ENCODE assay signal across 8 cellular contexts in the genomic region with DNA sequence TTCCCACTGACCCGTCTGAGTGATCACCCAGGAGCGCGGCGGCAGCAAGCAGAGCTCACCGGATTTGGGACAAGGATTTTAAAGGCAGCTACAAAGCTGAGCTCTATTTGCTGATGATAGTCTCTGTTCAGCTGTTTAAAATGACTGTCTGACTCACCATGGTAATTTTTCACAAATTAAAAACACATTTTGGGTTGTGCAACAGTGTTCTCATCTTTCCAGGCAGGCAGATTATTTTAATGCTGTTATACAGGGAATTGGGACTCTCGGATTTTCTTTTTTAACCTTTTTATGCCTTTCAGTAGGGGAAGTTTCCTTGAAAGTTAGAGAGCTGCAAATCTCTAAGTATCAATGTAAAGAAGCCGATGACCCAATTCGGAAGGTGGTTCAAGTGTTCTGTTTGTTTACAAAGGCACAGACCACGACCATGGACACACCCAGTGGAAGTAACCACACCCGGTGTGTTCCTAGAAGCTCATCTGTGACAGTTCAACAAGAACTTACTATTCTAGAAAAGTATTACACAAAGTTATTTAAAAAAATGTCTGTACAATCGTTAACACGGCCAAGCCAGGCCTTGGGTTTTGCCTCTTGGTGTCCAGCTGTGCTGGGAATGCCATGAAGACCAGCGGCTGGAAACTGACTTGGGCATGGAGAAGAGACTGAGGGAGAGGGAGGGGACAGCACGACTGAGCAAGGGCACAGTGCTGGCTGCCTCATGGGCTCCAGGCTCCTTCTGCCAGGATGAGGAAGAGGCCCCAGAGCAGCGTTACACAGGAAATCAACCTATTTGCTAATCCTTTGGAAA. TPM values are rescaled to one million over a fixed set of nuclear protein-coding genes. Genes with fewer than 3 reads are reported as not detected.
DNase-seq lines count a peak whose midpoint lies in the region; ATAC-seq and TF ChIP-seq lines count a peak whose summit lies in the region.
"Not testable (repeated sequence)": the region's sequence is repeated elsewhere in the genome, so short reads cannot be mapped to it uniquely, and the experiment has no call there.

No MANE protein-coding gene starts in this region.

- H3K56ac ChIP-seq in IMR-90 (ENCODE audit: extremely low read depth, insufficient read depth, low read length), result not testable (repeated sequence)

- H3K14ac ChIP-seq in IMR-90 (replicated peaks; ENCODE audit: low read depth, low read length), result peak overlapping the region; percentile 31; the same call in 1 of the 2 replicates

- peaks cover 13% of the 10 kb centered on the region for H3K4me1 ChIP-seq in CD4-positive, CD25-positive, alpha-beta regulatory T cell (ENCODE audit: control insufficient read depth, insufficient read depth, low read length, poor library complexity, severe bottlenecking)
- not testable (repeated sequence) for H3K4me1 ChIP-seq in IMR-90 (ENCODE audit: control insufficient read depth, insufficient read depth, low read length)
- H3K4me1 ChIP-seq in upper lobe of left lung, result peaks cover 0 to 12% (median 4%) of the 10 kb centered on the region in 4 donors

- H2BK5ac ChIP-seq in IMR-90 (ENCODE audit: low read depth, low read length, poor library complexity, severe bottlenecking), result peak overlapping the region; percentile 87

- H3K27me3 ChIP-seq in CD4-positive, CD25-positive, alpha-beta regulatory T cell (ENCODE audit: control insufficient read depth, insufficient read depth, low read length); IMR-90 (ENCODE audit: control insufficient read depth, insufficient read depth, low read length); upper lobe of left lung: not testable (repeated sequence)

- H3K36me3 ChIP-seq in CD4-positive, CD25-positive, alpha-beta regulatory T cell (ENCODE audit: control insufficient read depth, insufficient read depth, low read length), result peaks cover 23% of the 10 kb centered on the region
- peaks cover 18% of the 10 kb centered on the region for H3K36me3 ChIP-seq in IMR-90 (ENCODE audit: control insufficient read depth, insufficient read depth, low read length)
- H3K36me3 ChIP-seq in upper lobe of left lung, result peaks cover 8 to 27% (median 20%) of the 10 kb centered on the region in 4 donors

- H2AFZ ChIP-seq in IMR-90 (replicated peaks; ENCODE audit: low read length, poor library complexity), result not testable (repeated sequence)

- dilution Hi-C loops in IMR-90 (cut with HindIII; ENCODE audit: low sequenced_read_pairs, unreplicated experiment), result not testable (repeated sequence)

- H3K4me2 ChIP-seq in IMR-90 (ENCODE audit: low read depth, low read length), result peak overlapping the region; percentile 87

- H4K20me1 ChIP-seq in IMR-90 (ENCODE audit: insufficient read depth, low read length), result not testable (repeated sequence)

- not testable (repeated sequence) for H3K9me3 ChIP-seq in CD4-positive, CD25-positive, alpha-beta regulatory T cell (ENCODE audit: control insufficient read depth in 2 of 2, low read length in 2 of 2); IMR-90 (ENCODE audit: control insufficient read depth, insufficient read depth, low read length); upper lobe of left lung

- peak; percentile 48 to 58 for ATAC-seq in CD4-positive, CD25-positive, alpha-beta regulatory T cell (ENCODE audit: low read depth in 2 of 2)
- peak; percentile 25 for ATAC-seq in IMR-90 (ENCODE audit: low read depth)
- ATAC-seq in SK-N-SH treated with all-trans-retinoic acid at 6 μM for 48 hours, result peak; percentile 36
- not testable (repeated sequence) for ATAC-seq in naive thymus-derived CD8-positive, alpha-beta T cell
- ATAC-seq in upper lobe of left lung (ENCODE audit: low FRiP score in 2 of 2), result peak in 1 of 2 donors; percentile 52

- H4K91ac ChIP-seq in IMR-90 (ENCODE audit: insufficient read depth, low read depth, low read length), result peak overlapping the region; percentile 61; the same call in 1 of the 2 replicates

- not testable (repeated sequence) for H2AK5ac ChIP-seq in IMR-90 (ENCODE audit: low read depth, low read length)

- H4K8ac ChIP-seq in IMR-90 (ENCODE audit: low read depth in 2 of 2, low read length in 2 of 2), result peak overlapping the region in 1 of 2 experiments; percentile 63; a peak in 1 of 4 replicates

- not testable (repeated sequence) for BruUV-seq in IMR-90 (replicated peaks; lab: Mats Ljungman, UMichigan)

- in situ Hi-C loops in IMR-90 (cut with MboI; ENCODE audit: low sequenced_read_pairs), result not testable (repeated sequence)

- POLR2A ChIA-PET in IMR-90 (lab: Charles Lee; ENCODE audit: unreplicated experiment), result not testable (repeated sequence)
- POLR2A ChIA-PET in naive thymus-derived CD8-positive, alpha-beta T cell (lab: Charles Lee), result interaction anchor here (1.1 kb wide), 1 partner anchor 63 kb away, joined by 3 read pairs; no protein-coding TSS in a partner anchor

- H2AK9ac ChIP-seq in IMR-90 (replicated peaks; ENCODE audit: low read depth, low read length, poor library complexity), result not testable (repeated sequence)

- not testable (repeated sequence) for H3K23ac ChIP-seq in IMR-90 (ENCODE audit: low read depth, low read length)

- not testable (repeated sequence) for H2BK15ac ChIP-seq in IMR-90 (ENCODE audit: low read depth, low read length)

- H3K4ac ChIP-seq in IMR-90 (ENCODE audit: low read depth, low read length), result peak overlapping the region; percentile 31; the same call in 1 of the 2 replicates

- peak overlapping the region; percentile 67; the same call in 1 of the 2 replicates for H3K9ac ChIP-seq in IMR-90 (ENCODE audit: low read depth, low read length)

- peak overlapping the region; percentile 98 for H4K5ac ChIP-seq in IMR-90 (ENCODE audit: low read depth, low read length)

- TF ChIP-seq CTCF in IMR-90 (conservative IDR thresholded peaks at IDR 0.05; ENCODE audit: low read depth, low read length); fibroblast of the aortic adventitia (IDR thresholded peaks at IDR 0.05; ENCODE audit: insufficient read depth, low read length); upper lobe of left lung (IDR thresholded peaks at IDR 0.05): not testable (repeated sequence)

- peak overlapping the region; percentile 72; the same call in 1 of the 2 replicates for H2BK120ac ChIP-seq in IMR-90 (ENCODE audit: low read depth, low read length)

- peak overlapping the region; percentile 74 to 86 (median 79) for H3K4me3 Mint-ChIP-seq in CD4-positive, CD25-positive, alpha-beta regulatory T cell
- H3K4me3 Mint-ChIP-seq in naive thymus-derived CD8-positive, alpha-beta T cell, result peak overlapping the region in 6 of 10 donors; percentile 23 to 58 (median 34)

- TF ChIP-seq POLR2A in IMR-90 (IDR thresholded peaks at IDR 0.05; ENCODE audit: low read depth, low read length); upper lobe of left lung (IDR thresholded peaks at IDR 0.05): not testable (repeated sequence)

- H3K27ac Mint-ChIP-seq in CD4-positive, CD25-positive, alpha-beta regulatory T cell, result peak overlapping the region; percentile 94 to 100 (median 95)
- peak overlapping the region in 8 of 10 donors; percentile 31 to 92 (median 84) for H3K27ac Mint-ChIP-seq in naive thymus-derived CD8-positive, alpha-beta T cell

- peak overlapping the region; percentile 97 for H3K18ac ChIP-seq in IMR-90 (ENCODE audit: low read depth, low read length)

- not testable (repeated sequence) for H3K9me1 ChIP-seq in IMR-90 (ENCODE audit: insufficient read depth, low read length)

- not testable (repeated sequence) for H3K9me3 Mint-ChIP-seq in CD4-positive, CD25-positive, alpha-beta regulatory T cell; naive thymus-derived CD8-positive, alpha-beta T cell

- peak overlapping the region; percentile 64 for H3K4me3 ChIP-seq in CD4-positive, CD25-positive, alpha-beta regulatory T cell (ENCODE audit: low read depth, low read length)
- not testable (repeated sequence) for H3K4me3 ChIP-seq in IMR-90 (ENCODE audit: insufficient read depth, low read depth, low read length); fibroblast of the aortic adventitia (ENCODE audit: low read depth, low read length); upper lobe of left lung

- not testable (repeated sequence) for H3K27me3 Mint-ChIP-seq in CD4-positive, CD25-positive, alpha-beta regulatory T cell; naive thymus-derived CD8-positive, alpha-beta T cell

- DNase-seq in CD4-positive, CD25-positive, alpha-beta regulatory T cell, result peak in 2 of 3 donors; percentile 66 to 94
- DNase-seq in IMR-90 (peak; percentile 23), activated T-cell treated with anti-CD3 and anti-CD28 coated beads for 1 hour (ENCODE audit: low read depth) (peak; percentile 17), brain pericyte (ENCODE audit: low read depth, low spot score) (peak; percentile 18), fibroblast of the aortic adventitia (ENCODE audit: low read depth) (peak; percentile 84)
- DNase-seq in naive thymus-derived CD8-positive, alpha-beta T cell, result peak in 1 of 10 donors; percentile 27
- not testable (repeated sequence) for DNase-seq in upper lobe of left lung

- not testable (repeated sequence) for H2BK20ac ChIP-seq in IMR-90 (ENCODE audit: low read depth, low read length)

- WGBS in IMR-90 (ENCODE audit: extremely low coverage in 2 of 2, insufficient read length in 1 of 2), 2 experiments, result no CpG with 5 or more reads among the region's 15 CpGs
- 25 to 62% methylated on average over 5 to 11 of the region's 15 CpGs for WGBS in upper lobe of left lung, 2 donors

- peak overlapping the region; percentile 62 for H3K27ac ChIP-seq in CD4-positive, CD25-positive, alpha-beta regulatory T cell (ENCODE audit: insufficient read depth, low read length, poor library complexity, severe bottlenecking)
- H3K27ac ChIP-seq in IMR-90 (ENCODE audit: insufficient read depth, low read length), result peak overlapping the region; percentile 96
- H3K27ac ChIP-seq in upper lobe of left lung, result peak overlapping the region in 3 of 4 donors; percentile 59 to 79 (median 70)

- not testable (repeated sequence) for TF ChIP-seq RAD21 in IMR-90 (IDR thresholded peaks at IDR 0.05; ENCODE audit: low read length)

- intact Hi-C loops in IMR-90 (cut with micrococcal nuclease), result not testable (repeated sequence)

- not testable (repeated sequence) for H3K36me3 Mint-ChIP-seq in CD4-positive, CD25-positive, alpha-beta regulatory T cell
- peaks cover 0 to 27% (median 1%) of the 10 kb centered on the region in 3 donors for H3K36me3 Mint-ChIP-seq in naive thymus-derived CD8-positive, alpha-beta T cell

- peaks cover 7 to 26% (median 16%) of the 10 kb centered on the region in 4 donors for H3K4me1 Mint-ChIP-seq in CD4-positive, CD25-positive, alpha-beta regulatory T cell
- H3K4me1 Mint-ChIP-seq in naive thymus-derived CD8-positive, alpha-beta T cell, result peaks cover 0 to 13% (median 6%) of the 10 kb centered on the region in 4 donors

- TF ChIP-seq EP300 in upper lobe of left lung (IDR thresholded peaks at IDR 0.05), result not testable (repeated sequence)

- CTCF ChIA-PET in IMR-90 (lab: Yijun Ruan, JAX), result not testable (repeated sequence)

- H3K79me1 ChIP-seq in IMR-90 (ENCODE audit: low read depth in 1 of 2, low read length in 2 of 2), result not testable (repeated sequence)

RNA-seq across cellular contexts. Expression of gene CDK11A, which starts 4.4 kb away (rescaled TPM):
- total RNA-seq in CD4-positive, CD25-positive, alpha-beta regulatory T cell, result 212 TPM
- polyA plus RNA-seq in CD4-positive, CD25-positive, alpha-beta regulatory T cell, result 10 to 100 TPM; 10.2 to 30.4 (median 15.3) TPM
- 1.8 and 5.8 TPM in 2 replicates for total RNA-seq in IMR-90 (2012; rRNA removed)
- 17.1 and 20.0 TPM in 2 replicates for polyA plus RNA-seq in IMR-90 (2012; rRNA removed)
- polyA plus RNA-seq in IMR-90 (2012; cell fraction: cytosol; rRNA removed), result 3.5 and 3.9 TPM in 2 replicates
- 83.0 and 135 TPM in 2 replicates for polyA plus RNA-seq in IMR-90 (2012; cell fraction: nucleus; rRNA removed; ENCODE audit: low replicate concordance)
- 9.8 and 26.5 TPM in 2 replicates for total RNA-seq in fibroblast of the aortic adventitia (ENCODE audit: low replicate concordance)
- total RNA-seq in naive thymus-derived CD8-positive, alpha-beta T cell, result 100 to 1,000 TPM; 162 to 173 TPM
- 10 to 100 TPM; 14.2 to 28.6 (median 14.4) TPM for polyA plus RNA-seq in naive thymus-derived CD8-positive, alpha-beta T cell
- 100 to 1,000 TPM in 2 of 6 donors, 10 to 100 TPM in 4; 23.9 to 417 (median 54.5) TPM for total RNA-seq in upper lobe of left lung

RNA-seq across cellular contexts. Expression of gene SLC35E2B, which starts 35.9 kb away (rescaled TPM):
- total RNA-seq in CD4-positive, CD25-positive, alpha-beta regulatory T cell, result 77.6 TPM
- polyA plus RNA-seq in CD4-positive, CD25-positive, alpha-beta regulatory T cell, result 10 to 100 TPM; 25.8 to 32.0 (median 30.6) TPM
- total RNA-seq in IMR-90 (2012; rRNA removed) (13.9 and 14.9 TPM in 2 replicates), fibroblast of the aortic adventitia (ENCODE audit: low replicate concordance) (37.6 and 54.8 TPM in 2 replicates), upper lobe of left lung (100 to 1,000 TPM in 1 of 6 donors, 10 to 100 TPM in 5; 33.0 to 116 (median 47.9) TPM)
- polyA plus RNA-seq in IMR-90 (2012; rRNA removed), result 25.1 and 30.2 TPM in 2 replicates
- polyA plus RNA-seq in IMR-90 (2012; cell fraction: cytosol; rRNA removed), result 15.3 and 21.7 TPM in 2 replicates
- 52.7 and 65.7 TPM in 2 replicates for polyA plus RNA-seq in IMR-90 (2012; cell fraction: nucleus; rRNA removed; ENCODE audit: low replicate concordance)
- 100 to 1,000 TPM; 106 to 110 TPM for total RNA-seq in naive thymus-derived CD8-positive, alpha-beta T cell
- polyA plus RNA-seq in naive thymus-derived CD8-positive, alpha-beta T cell, result 10 to 100 TPM; 30.2 to 45.1 (median 36.7) TPM

RNA-seq across cellular contexts. Expression of gene NADK, which starts 49.8 kb away (rescaled TPM):
- 52.6 TPM for total RNA-seq in CD4-positive, CD25-positive, alpha-beta regulatory T cell
- polyA plus RNA-seq in CD4-positive, CD25-positive, alpha-beta regulatory T cell, result 10 to 100 TPM; 18.7 to 27.1 (median 21.2) TPM
- total RNA-seq in IMR-90 (2012; rRNA removed) (12.5 and 13.6 TPM in 2 replicates), fibroblast of the aortic adventitia (ENCODE audit: low replicate concordance) (38.6 and 45.6 TPM in 2 replicates), upper lobe of left lung (100 to 1,000 TPM in 4 of 6 donors, 10 to 100 TPM in 2; 85.0 to 279 (median 124) TPM)
- 56.1 and 57.5 TPM in 2 replicates for polyA plus RNA-seq in IMR-90 (2012; rRNA removed)
- polyA plus RNA-seq in IMR-90 (2012; cell fraction: cytosol; rRNA removed), result 34.3 and 43.7 TPM in 2 replicates
- 99.9 and 143 TPM in 2 replicates for polyA plus RNA-seq in IMR-90 (2012; cell fraction: nucleus; rRNA removed; ENCODE audit: low replicate concordance)
- total RNA-seq in naive thymus-derived CD8-positive, alpha-beta T cell, result 10 to 100 TPM; 47.3 to 53.9 TPM
- polyA plus RNA-seq in naive thymus-derived CD8-positive, alpha-beta T cell, result 10 to 100 TPM; 18.3 to 25.4 (median 19.7) TPM
